In the genomic region with DNA sequence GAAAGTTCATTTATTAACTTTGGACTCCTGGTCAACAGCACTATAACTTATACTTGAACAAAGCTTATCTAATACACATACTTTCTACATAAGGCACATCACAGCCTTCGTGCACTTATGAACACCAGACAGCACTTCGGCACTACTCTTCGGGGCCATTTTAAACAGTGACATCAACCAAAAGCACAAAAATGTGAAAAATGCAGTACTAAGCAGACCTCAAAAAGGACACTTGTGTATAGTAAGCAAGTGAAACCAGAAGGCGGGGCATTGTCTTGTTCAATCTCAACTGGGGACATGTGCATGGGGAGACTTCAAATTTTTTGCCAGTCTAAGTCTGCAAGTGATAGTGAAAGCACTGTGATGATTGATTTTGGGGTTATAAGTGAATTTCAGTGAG, we compare ENCODE assay signal across 22 cellular contexts.
DNase-seq lines count a peak whose midpoint lies in the region; ATAC-seq and TF ChIP-seq lines count a peak whose summit lies in the region.
"Had no signal": no experiment of that assay in that cellular context is flagged by ENCODE, and none has a peak within 500 bp of the region (broad histone marks: within the 10 kb centered on the region; RNA-seq: fewer than 3 reads in every experiment).

No MANE protein-coding gene starts in this region.

- peaks cover 3% of the 10 kb centered on the region for H3K4me1 ChIP-seq in IMR-90 (ENCODE audit: control insufficient read depth, insufficient read depth, low read length)
- H3K4me1 ChIP-seq in SJSA1 (replicated peaks): peaks cover 16% of the 10 kb centered on the region
- no peaks in the 10 kb centered on the region for H3K4me1 ChIP-seq in lower lobe of right lung
- peaks cover 11 to 20% of the 10 kb centered on the region in 2 donors for H3K4me1 ChIP-seq in thyroid gland
- H3K4me1 ChIP-seq: BE2C had no signal

- no peak overlapping the region for H3K56ac ChIP-seq in IMR-90 (ENCODE audit: extremely low read depth, insufficient read depth, low read length)

- no peak; the same call in none of the 2 replicates for ATAC-seq in IMR-90 (ENCODE audit: low read depth)
- peak; percentile 20 to 69 for ATAC-seq in lower lobe of right lung
- ATAC-seq in GM21528 (IDR thresholded peaks at IDR 0.05; ENCODE audit: low FRiP score, unreplicated experiment): no peak

- H3K14ac ChIP-seq in IMR-90 (replicated peaks; ENCODE audit: low read depth, low read length): no peak overlapping the region

- no peaks in the 10 kb centered on the region for H4K20me1 ChIP-seq in IMR-90 (ENCODE audit: insufficient read depth, low read length)

- no peak overlapping the region for H4K8ac ChIP-seq in IMR-90 (ENCODE audit: low read depth in 2 of 2, low read length in 2 of 2)

- no peak overlapping the region for H4K91ac ChIP-seq in IMR-90 (ENCODE audit: insufficient read depth, low read depth, low read length)

- no TSS peak for BruUV-seq in IMR-90 (replicated peaks; lab: Mats Ljungman, UMichigan)

- H3K4me3 ChIP-seq in IMR-90 (ENCODE audit: insufficient read depth, low read depth, low read length) (no peak overlapping the region), SJSA1 (no peak overlapping the region), lower lobe of right lung (no peak overlapping the region), thyroid gland (replicated peaks in 1 of 3) (no peak overlapping the region)
- H3K4me3 ChIP-seq: PC-9 had no signal

- no peak overlapping the region for H3K27ac ChIP-seq in IMR-90 (ENCODE audit: insufficient read depth, low read length)
- peak overlapping the region; percentile 31; the same call in 1 of the 2 replicates for H3K27ac ChIP-seq in SJSA1
- H3K27ac ChIP-seq in lower lobe of right lung: no peak overlapping the region
- H3K27ac ChIP-seq in thyroid gland: no peak overlapping the region
- H3K27ac ChIP-seq: PC-9 had no signal

- intact Hi-C loops in IMR-90 (cut with micrococcal nuclease) (loop anchor here (10.0 kb wide), 1 partner anchor 210 kb away; no protein-coding TSS in a partner anchor), lower lobe of right lung (cut with DNase I) (no loop called here), thyroid gland (cut with DNase I) (no loop called here)

- peaks cover 4% of the 10 kb centered on the region; the same call in 1 of the 2 replicates for H3K9me1 ChIP-seq in IMR-90 (ENCODE audit: insufficient read depth, low read length)

- H3K9me3 ChIP-seq in IMR-90 (ENCODE audit: control insufficient read depth, insufficient read depth, low read length) (no peaks in the 10 kb centered on the region), SJSA1 (replicated peaks) (no peaks in the 10 kb centered on the region), lower lobe of right lung (no peaks in the 10 kb centered on the region), thyroid gland (no peaks in the 10 kb centered on the region)
- H3K9me3 ChIP-seq: BE2C had no signal

- in situ Hi-C loops in IMR-90 (cut with MboI; ENCODE audit: low sequenced_read_pairs): no loop called here

- 100% methylated on average over 1 of the region's 4 CpGs; no CpG with 5 or more reads in 1 of the 2 experiments for WGBS in IMR-90 (ENCODE audit: extremely low coverage in 2 of 2, insufficient read length in 1 of 2), 2 experiments
- 69 to 72% methylated on average over 4 of the region's 4 CpGs for WGBS in thyroid gland, 2 donors

- H3K4me2 ChIP-seq in IMR-90 (ENCODE audit: low read depth, low read length): peak overlapping the region; percentile 62; the same call in 1 of the 2 replicates
- H3K4me2 ChIP-seq: PC-9 had no signal

- POLR2A ChIA-PET in IMR-90 (lab: Charles Lee; ENCODE audit: unreplicated experiment): no interaction called here

- H3K36me3 ChIP-seq in IMR-90 (ENCODE audit: control insufficient read depth, insufficient read depth, low read length): no peaks in the 10 kb centered on the region
- no peaks in the 10 kb centered on the region for H3K36me3 ChIP-seq in SJSA1
- no peaks in the 10 kb centered on the region for H3K36me3 ChIP-seq in lower lobe of right lung
- no peaks in the 10 kb centered on the region for H3K36me3 ChIP-seq in thyroid gland
- H3K36me3 ChIP-seq: BE2C had no signal

- no peaks in the 10 kb centered on the region for H3K27me3 ChIP-seq in IMR-90 (ENCODE audit: control insufficient read depth, insufficient read depth, low read length)
- H3K27me3 ChIP-seq in SJSA1 (replicated peaks): no peaks in the 10 kb centered on the region
- no peaks in the 10 kb centered on the region for H3K27me3 ChIP-seq in lower lobe of right lung (ENCODE audit: low read depth)
- no peaks in the 10 kb centered on the region for H3K27me3 ChIP-seq in thyroid gland
- H3K27me3 ChIP-seq: BE2C had no signal

- H2BK120ac ChIP-seq in IMR-90 (ENCODE audit: low read depth, low read length): no peak overlapping the region

- no peak overlapping the region for H2BK5ac ChIP-seq in IMR-90 (ENCODE audit: low read depth, low read length, poor library complexity, severe bottlenecking)

- H3K23ac ChIP-seq in IMR-90 (ENCODE audit: low read depth, low read length): no peak overlapping the region; the same call in 1 of the 2 replicates

- H3K9ac ChIP-seq in IMR-90 (ENCODE audit: low read depth, low read length): no peak overlapping the region

- CTCF ChIA-PET in IMR-90 (lab: Yijun Ruan, JAX): no interaction called here

- TF ChIP-seq POLR2A in IMR-90 (IDR thresholded peaks at IDR 0.05; ENCODE audit: low read depth, low read length) (no peak), thyroid gland (IDR thresholded peaks at IDR 0.05) (no peak)

- no peak overlapping the region for H2AFZ ChIP-seq in IMR-90 (replicated peaks; ENCODE audit: low read length, poor library complexity)
- H2AFZ ChIP-seq: PC-9 had no signal

- TF ChIP-seq RAD21 in IMR-90 (IDR thresholded peaks at IDR 0.05; ENCODE audit: low read length): no peak

- dilution Hi-C loops in IMR-90 (cut with HindIII; ENCODE audit: low sequenced_read_pairs, unreplicated experiment): no loop called here

- H3K18ac ChIP-seq in IMR-90 (ENCODE audit: low read depth, low read length): no peak overlapping the region

- no peak overlapping the region for H2AK9ac ChIP-seq in IMR-90 (replicated peaks; ENCODE audit: low read depth, low read length, poor library complexity)

- no peak overlapping the region for H2BK20ac ChIP-seq in IMR-90 (ENCODE audit: low read depth, low read length)

- peak overlapping the region; percentile 36; the same call in 1 of the 2 replicates for H3K4ac ChIP-seq in IMR-90 (ENCODE audit: low read depth, low read length)

- no peak overlapping the region for H2AK5ac ChIP-seq in IMR-90 (ENCODE audit: low read depth, low read length)

- no peak for TF ChIP-seq CTCF in IMR-90 (conservative IDR thresholded peaks at IDR 0.05; ENCODE audit: low read depth, low read length)
- TF ChIP-seq CTCF in lower lobe of right lung (IDR thresholded peaks at IDR 0.05): no peak
- no peak for TF ChIP-seq CTCF in thyroid gland (IDR thresholded peaks at IDR 0.05)

- H4K5ac ChIP-seq in IMR-90 (ENCODE audit: low read depth, low read length): no peak overlapping the region

- no peak overlapping the region for H2BK15ac ChIP-seq in IMR-90 (ENCODE audit: low read depth, low read length)

- H3K79me1 ChIP-seq in IMR-90 (ENCODE audit: low read depth in 1 of 2, low read length in 2 of 2): no peaks in the 10 kb centered on the region

- DNase-seq in EH (ENCODE audit: low read depth) (peak; percentile 32), IMR-90 (no peak), SJSA1 (ENCODE audit: low read depth in 1 of 2, low spot score in 2 of 2) (peak; percentile 49 to 52), lower lobe of right lung (no peak), NCI-H1105 treated with DMSO at 0.1 percent for 48 hours (lab: John Stamatoyannopoulos, UW) (no peak), thyroid gland (no peak)
- DNase-seq: 8988T; ACHN; BE2C; CD8-positive, alpha-beta memory T cell; DMS79 treated with DMSO at 0.1 percent for 48 hours; HCEC 1CT; NCI-H1092 treated with DMSO at 0.1 percent for 48 hours; NCI-H1436 treated with DMSO at 0.1 percent for 48 hours; NCI-H187 treated with DMSO at 0.1 percent for 48 hours; NCI-H2107; NCI-H446; NCI-H524 treated with DMSO at 0.1 percent for 48 hours; NCI-H774; PC-9; Right ventricle myocardium superior had no signal

TF ChIP-seq in IMR-90, 13 proteins besides CTCF, POLR2A, EP300 and RAD21:
- no peak for TF ChIP-seq CHD1 (IDR thresholded peaks at IDR 0.05; ENCODE audit: low read depth, low read length)
- TF ChIP-seq MAFK (IDR thresholded peaks at IDR 0.05; ENCODE audit: low read depth, low read length): no peak
- TF ChIP-seq NFE2L2 (IDR thresholded peaks at IDR 0.05; ENCODE audit: low read depth, low read length): no peak
- TF ChIP-seq CEBPB (IDR thresholded peaks at IDR 0.05; ENCODE audit: low read depth, low read length): no peak
- TF ChIP-seq, protein P1, sequence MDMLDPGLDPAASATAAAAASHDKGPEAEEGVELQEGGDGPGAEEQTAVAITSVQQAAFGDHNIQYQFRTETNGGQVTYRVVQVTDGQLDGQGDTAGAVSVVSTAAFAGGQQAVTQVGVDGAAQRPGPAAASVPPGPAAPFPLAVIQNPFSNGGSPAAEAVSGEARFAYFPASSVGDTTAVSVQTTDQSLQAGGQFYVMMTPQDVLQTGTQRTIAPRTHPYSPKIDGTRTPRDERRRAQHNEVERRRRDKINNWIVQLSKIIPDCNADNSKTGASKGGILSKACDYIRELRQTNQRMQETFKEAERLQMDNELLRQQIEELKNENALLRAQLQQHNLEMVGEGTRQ (IDR thresholded peaks at IDR 0.05; ENCODE audit: low read depth, low read length): no peak
- TF ChIP-seq MAZ (IDR thresholded peaks at IDR 0.05; ENCODE audit: borderline replicate concordance, low read depth, low read length): no peak

Comparison
In these comparisons a context has a peak if more than half of its experiments do, and no peak if none do; other contexts are left out.
1. DNase-seq: peak in EH (single experiment) and SJSA1 (2 of 2); none in IMR-90 (single experiment), lower lobe of right lung (single experiment), NCI-H1105 treated with DMSO at 0.1 percent for 48 hours (single experiment) and thyroid gland (0 of 2).
2. ATAC-seq: peak in lower lobe of right lung (2 of 2); none in IMR-90 (single experiment) and GM21528 (single experiment).